Comparison of ENCODE assay signal across 8 cellular contexts in the genomic region with DNA sequence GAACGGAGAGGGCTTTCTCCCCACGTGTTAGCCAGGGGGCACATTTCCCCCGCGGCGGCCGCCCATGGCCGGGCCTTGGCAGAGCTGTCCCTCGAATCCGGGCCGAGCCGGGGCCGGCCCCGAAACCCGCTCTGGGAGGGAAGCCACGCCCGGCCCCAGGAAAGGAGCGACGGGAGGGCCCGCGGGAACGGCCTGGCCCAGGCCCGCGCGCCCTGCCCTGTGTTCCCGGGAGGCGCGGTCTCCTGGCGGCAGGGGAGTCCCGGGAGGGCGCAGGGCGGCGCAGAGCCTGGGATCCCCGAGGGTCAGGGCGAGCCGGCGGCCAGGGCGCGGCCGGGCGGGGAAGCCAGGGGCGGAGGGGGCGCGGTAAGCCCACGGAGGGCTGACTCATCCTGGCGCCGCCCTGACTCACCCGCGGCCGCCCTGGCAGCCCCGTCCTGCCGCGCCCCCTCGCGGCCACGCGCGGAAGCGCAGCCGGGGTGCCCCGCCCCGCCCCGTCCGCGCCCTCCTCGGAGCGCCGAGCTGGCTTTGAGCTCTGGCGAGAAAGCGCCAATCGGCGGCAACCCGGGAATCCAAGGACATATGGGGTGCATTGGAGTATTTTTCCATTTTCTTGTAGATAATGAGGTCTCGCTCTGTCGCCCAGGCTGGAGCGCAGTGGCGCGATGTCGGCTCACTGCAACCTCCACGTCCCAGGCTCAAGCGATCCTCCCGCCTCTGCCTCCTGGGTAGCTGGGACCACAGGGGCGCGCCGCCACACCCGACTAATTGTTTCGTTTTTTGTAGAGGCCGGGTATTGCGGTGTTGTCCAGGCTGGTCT. TPM values are rescaled to one million over a fixed set of nuclear protein-coding genes. Genes with fewer than 3 reads are reported as not detected.
DNase-seq lines count a peak whose midpoint lies in the region; ATAC-seq and TF ChIP-seq lines count a peak whose summit lies in the region.

No MANE protein-coding gene starts in this region.

- peaks cover 26% of the 10 kb centered on the region for H3K4me1 ChIP-seq in prostate gland (replicated peaks)

- H3K27me3 Mint-ChIP-seq in T-helper 1 cell treated with Interleukin-12 subunit alpha and Interleukin-12 subunit beta and Interleukin-4 antibody, amounts not matched to agents 30 μg/mL and 1 μg/mL, for 36 hours (ENCODE audit: low read depth), result peaks cover 52% of the 10 kb centered on the region

- DNase-seq in DMS79 treated with DMSO at 0.1 percent for 48 hours (lab: John Stamatoyannopoulos, UW) (peak; percentile 68), Kasumi-1 (lab: John Stamatoyannopoulos, UW) (peak; percentile 4 to 5), amniotic epithelial cell (ENCODE audit: low read depth) (peak; percentile 58), left ventricle myocardium superior (peak; percentile 92), prostate gland (ENCODE audit: low spot score) (peak; percentile 84), ureter (ENCODE audit: low spot score) (peak; percentile 83)

- ATAC-seq in GM21717 (IDR thresholded peaks at IDR 0.05; ENCODE audit: unreplicated experiment) (peak; percentile 66), left ventricle myocardium superior (peak; percentile 95)

- H3K9me3 ChIP-seq in prostate gland, result no peaks in the 10 kb centered on the region

- H3K4me3 Mint-ChIP-seq in T-helper 1 cell treated with Interleukin-12 subunit alpha and Interleukin-12 subunit beta and Interleukin-4 antibody, amounts not matched to agents 30 μg/mL and 1 μg/mL, for 36 hours, result peak overlapping the region; percentile 82

- TF ChIP-seq POLR2A in prostate gland (IDR thresholded peaks at IDR 0.05), result peak; percentile 47

- H3K27me3 ChIP-seq in prostate gland (replicated peaks; ENCODE audit: insufficient read depth), result no peaks in the 10 kb centered on the region

- intact Hi-C loops in left ventricle myocardium superior (cut with micrococcal nuclease), result no loop called here
- intact Hi-C loops in prostate gland (cut with DNase I), result loop anchor here (1.0 to 5.0 kb wide), 2 partner anchors 46 to 83 kb away; no protein-coding TSS in a partner anchor

- H3K27ac ChIP-seq in prostate gland, result peak overlapping the region; percentile 94 to 99

- no peaks in the 10 kb centered on the region for H3K36me3 Mint-ChIP-seq in T-helper 1 cell treated with Interleukin-12 subunit alpha and Interleukin-12 subunit beta and Interleukin-4 antibody, amounts not matched to agents 30 μg/mL and 1 μg/mL, for 36 hours (ENCODE audit: low read depth)

- no peaks in the 10 kb centered on the region for H3K9me3 Mint-ChIP-seq in T-helper 1 cell treated with Interleukin-12 subunit alpha and Interleukin-12 subunit beta and Interleukin-4 antibody, amounts not matched to agents 30 μg/mL and 1 μg/mL, for 36 hours

- peak; percentile 98 to 100 (median 99) for TF ChIP-seq CTCF in prostate gland (IDR thresholded peaks at IDR 0.05)

- no peaks in the 10 kb centered on the region for H3K36me3 ChIP-seq in prostate gland

- H3K4me1 Mint-ChIP-seq in T-helper 1 cell treated with Interleukin-12 subunit alpha and Interleukin-12 subunit beta and Interleukin-4 antibody, amounts not matched to agents 30 μg/mL and 1 μg/mL, for 36 hours (ENCODE audit: low read depth), result peaks cover 7% of the 10 kb centered on the region

- H3K27ac Mint-ChIP-seq in T-helper 1 cell treated with Interleukin-12 subunit alpha and Interleukin-12 subunit beta and Interleukin-4 antibody, amounts not matched to agents 30 μg/mL and 1 μg/mL, for 36 hours, result peak overlapping the region; percentile 80

- peak overlapping the region; percentile 45 to 59 for H3K4me3 ChIP-seq in prostate gland

- WGBS in prostate gland, result 15% methylated on average over 60 of the region's 88 CpGs

RNA-seq across cellular contexts. Expression of a gene that starts 31.8 kb away (rescaled TPM):
- total RNA-seq in left ventricle myocardium superior (0.47 TPM), prostate gland (1 to 10 TPM; 4.6 to 6.2 TPM), ureter (59.7 TPM)

Comparison
In these comparisons a context has a peak if more than half of its experiments do, and no peak if none do; other contexts are left out.
1. Peak in every context shown above with its lines: DNase-seq, ATAC-seq, H3K4me3 ChIP-seq and H3K27ac ChIP-seq.
2. DNase-seq: peak in every context shown above with its lines; median percentile 92 in left ventricle myocardium superior; 84 in prostate gland; 83 in ureter; 68 in DMS79 treated with DMSO at 0.1 percent for 48 hours; 58 in amniotic epithelial cell; 4 in Kasumi-1.